27 cellular contexts compared by ENCODE assay signal in the genomic region with DNA sequence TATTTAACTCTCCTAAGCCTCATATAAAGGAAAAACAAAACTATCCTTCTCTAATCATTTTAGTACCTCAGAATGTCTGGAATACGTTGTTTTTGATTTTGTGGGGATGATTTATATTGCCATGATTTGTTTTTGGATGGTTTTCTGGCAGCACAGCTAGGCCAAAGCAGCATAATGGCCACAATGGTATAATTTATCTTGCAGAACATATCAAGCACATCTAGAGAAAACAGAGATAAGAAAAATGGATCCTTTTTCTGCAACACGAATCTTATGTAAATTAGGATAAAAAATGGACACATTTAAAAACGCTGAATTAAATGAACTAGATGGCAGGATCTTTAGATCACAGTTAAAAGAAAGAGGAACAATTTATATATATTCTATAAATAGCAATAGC.
"Had no signal": no experiment of that assay in that cellular context is flagged by ENCODE, and none has a peak within 500 bp of the region (broad histone marks: within the 10 kb centered on the region; RNA-seq: fewer than 3 reads in every experiment).

No MANE protein-coding gene starts in this region.

- H3K9ac ChIP-seq: KMS-11 had no signal

- H3K4me1 ChIP-seq: Peyer's patch, SJCRH30 had no signal

- DNase-seq: activated B cell treated with CpG ODN at 0.5 μM for 24 hours; activated CD4-positive, alpha-beta memory T cell treated with anti-CD3 and anti-CD28 coated beads for 36 hours; activated CD4-positive, alpha-beta T cell treated with anti-CD3 and anti-CD28 coated beads for 1 hour; activated CD4-positive, alpha-beta T cell treated with anti-CD3 and anti-CD28 coated beads, Interleukin-2, amount 10 ng/mL, durations not matched to agents 24 days and 14 days; activated CD8-positive, alpha-beta memory T cell treated with anti-CD3 and anti-CD28 coated beads for 24 hours; activated effector memory CD4-positive, alpha-beta T cell treated with anti-CD3 and anti-CD28 coated beads, Interleukin-2, amount 50 U/mL, for 16 hours; activated naive CD4-positive, alpha-beta T cell treated with Interleukin-2 at 50 U/mL for 16 hours; activated naive CD8-positive, alpha-beta T cell treated with anti-CD3 and anti-CD28 coated beads, Interleukin-2, amount 50 U/mL, for 24 hours; activated T-cell treated with anti-CD3 and anti-CD28 coated beads, Interleukin-2, amount 50 U/mL, for 4 hours; MG63; MV-4-11; NCI-H1105; NCI-H1436; NCI-H1694 treated with DMSO at 0.1 percent for 48 hours; NCI-H2029 treated with DMSO at 0.1 percent for 48 hours; NCI-H345; NCI-H510A treated with DMSO at 0.1 percent for 48 hours; NCI-H69; NK-92 treated with Interleukin-12 subunit alpha and Interleukin-12 subunit beta, amount 100 ng/mL, for 24 hours; Peyer's patch; Right ventricle myocardium superior; SJCRH30; T-helper 17 cell; T-helper 9 cell had no signal

- H3K9me3 ChIP-seq: MG63, Peyer's patch, SJCRH30 had no signal

- H3K27ac ChIP-seq: KMS-11, Peyer's patch, RWPE1, SJCRH30 had no signal

- H3K27me3 ChIP-seq: MG63, Peyer's patch, SJCRH30 had no signal

- H3K36me3 ChIP-seq: MG63, Peyer's patch, SJCRH30 had no signal

- H3K4me2 ChIP-seq: KMS-11 had no signal

- H3K4me3 ChIP-seq: MG63, Peyer's patch, SJCRH30 had no signal

- ATAC-seq: activated naive CD4-positive, alpha-beta T cell treated with anti-CD3 and anti-CD28 coated beads, Interleukin-2, amount 50 U/mL, for 72 hours; activated naive CD8-positive, alpha-beta T cell treated with anti-CD3 and anti-CD28 coated beads, Interleukin-2, amount 50 U/mL, for 24 hours; activated T-cell treated with anti-CD3 and anti-CD28 coated beads, Interleukin-2, amount 50 U/mL, for 4 hours; T-helper 17 cell had no signal
